Comparison of ENCODE assay signal across 21 cellular contexts in the genomic region with DNA sequence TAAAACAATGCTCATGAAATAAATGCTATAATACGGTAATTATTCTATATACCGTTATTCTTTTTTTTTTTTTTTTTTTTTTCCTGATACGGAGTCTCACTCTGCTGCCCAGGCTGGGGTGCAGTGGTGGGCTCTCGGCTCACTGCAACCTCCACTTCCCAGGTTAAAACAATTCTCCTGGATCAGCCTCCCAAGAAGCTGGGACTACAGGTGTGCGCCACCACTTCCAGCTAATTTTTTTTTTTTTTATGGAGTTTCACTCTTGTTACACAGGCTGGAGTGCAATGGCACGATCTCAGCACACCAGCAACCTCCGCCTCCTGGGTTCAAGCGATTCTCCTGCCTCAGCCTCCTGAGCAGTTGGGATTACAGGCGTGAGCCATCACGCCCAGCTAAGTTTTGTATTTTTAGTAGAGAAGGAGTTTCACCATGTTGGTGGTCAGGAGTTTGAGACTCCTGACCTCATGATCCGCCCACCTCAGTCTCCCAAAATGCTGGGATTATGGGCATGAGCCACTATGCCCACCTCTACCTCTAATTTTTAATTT. TPM values are rescaled to one million over a fixed set of nuclear protein-coding genes. Genes with fewer than 3 reads are reported as not detected.
DNase-seq lines count a peak whose midpoint lies in the region; ATAC-seq and TF ChIP-seq lines count a peak whose summit lies in the region.
"Had no signal": no experiment of that assay in that cellular context is flagged by ENCODE, and none has a peak within 500 bp of the region (broad histone marks: within the 10 kb centered on the region; RNA-seq: fewer than 3 reads in every experiment).

No MANE protein-coding gene starts in this region.

- H3K27ac Mint-ChIP-seq in naive thymus-derived CD8-positive, alpha-beta T cell = peak overlapping the region in 2 of 10 donors; percentile 49 to 100
- H3K27ac Mint-ChIP-seq: activated T-helper 1 cell treated with anti-CD3 and anti-CD28 coated beads, Interleukin-12 subunit alpha, Interleukin-12 subunit beta, Interleukin-2, Interleukin-4 antibody, amounts not matched to agents 30 ng/mL and 10 ng/mL and 1 ng/mL, durations not matched to agents 14 hours and 24 hours and 36 hours; neural progenitor cell had no signal

- TF ChIP-seq CTCF in left ventricle myocardium inferior (IDR thresholded peaks at IDR 0.05; ENCODE audit: borderline replicate concordance) = no peak
- TF ChIP-seq CTCF in ascending aorta (IDR thresholded peaks at IDR 0.05) = no peak
- no peak for TF ChIP-seq CTCF in uterus (IDR thresholded peaks at IDR 0.05)

- H3K79me1 ChIP-seq in mesenchymal stem cell (replicated peaks; ENCODE audit: low read length, poor library complexity, severe bottlenecking) = peaks cover 13% of the 10 kb centered on the region

- no peak overlapping the region for H2BK5ac ChIP-seq in mesenchymal stem cell (ENCODE audit: low read depth, low read length, poor library complexity, severe bottlenecking)

- peaks cover 61% of the 10 kb centered on the region for H3K4me1 ChIP-seq in left ventricle myocardium inferior
- peaks cover 10 to 39% of the 10 kb centered on the region in 2 donors for H3K4me1 ChIP-seq in ascending aorta
- H3K4me1 ChIP-seq in mesenchymal stem cell (ENCODE audit: control insufficient read depth, insufficient read depth, low read depth, low read length) = peaks cover 17% of the 10 kb centered on the region
- peaks cover 6 to 8% of the 10 kb centered on the region in 2 donors for H3K4me1 ChIP-seq in uterus

- no peak for DNase-seq in left ventricle myocardium inferior
- DNase-seq in Right ventricle myocardium inferior (ENCODE audit: missing footprints) = no peak
- DNase-seq in ascending aorta (ENCODE audit: low spot score in 2 of 2) = no peak
- peak; percentile 56 for DNase-seq in mesenchymal stem cell
- no peak for DNase-seq in uterus
- no peak for DNase-seq in inferior parietal cortex (ENCODE audit: extremely low spot score)
- no peak for DNase-seq in NCI-H2227 treated with DMSO at 0.1 percent for 48 hours (lab: John Stamatoyannopoulos, UW)
- no peak for DNase-seq in naive thymus-derived CD8-positive, alpha-beta T cell
- DNase-seq: activated CD8-positive, alpha-beta memory T cell treated with anti-CD3 and anti-CD28 coated beads for 24 hours; midbrain; NCI-H1930 had no signal

- H3K4me3 Mint-ChIP-seq in naive thymus-derived CD8-positive, alpha-beta T cell = no peak overlapping the region
- H3K4me3 Mint-ChIP-seq: activated T-helper 1 cell treated with anti-CD3 and anti-CD28 coated beads, Interleukin-12 subunit alpha, Interleukin-12 subunit beta, Interleukin-2, Interleukin-4 antibody, amounts not matched to agents 30 ng/mL and 10 ng/mL and 1 ng/mL, durations not matched to agents 14 hours and 24 hours and 36 hours; neural progenitor cell had no signal

- H3K9ac ChIP-seq in mesenchymal stem cell (ENCODE audit: low read length) = no peak overlapping the region
- H3K9ac ChIP-seq: neural progenitor cell had no signal

- peaks cover 41% of the 10 kb centered on the region for H3K36me3 ChIP-seq in left ventricle myocardium inferior
- peaks cover 18 to 47% of the 10 kb centered on the region in 2 donors for H3K36me3 ChIP-seq in ascending aorta
- H3K36me3 ChIP-seq in mesenchymal stem cell (ENCODE audit: control insufficient read depth in 1 of 2, insufficient read depth in 2 of 2, low read depth in 1 of 2, low read length in 2 of 2) = peaks cover 37 to 59% of the 10 kb centered on the region in 2 experiments
- no peaks in the 10 kb centered on the region for H3K36me3 ChIP-seq in uterus
- H3K36me3 ChIP-seq: neural progenitor cell had no signal

- H3K23ac ChIP-seq in mesenchymal stem cell (ENCODE audit: low read length in 2 of 2) = no peak overlapping the region

- no peaks in the 10 kb centered on the region for H3K27me3 Mint-ChIP-seq in naive thymus-derived CD8-positive, alpha-beta T cell
- H3K27me3 Mint-ChIP-seq: IgD-negative memory B cell had no signal

- TF ChIP-seq POLR2A in uterus (IDR thresholded peaks at IDR 0.05) = no peak

- POLR2A ChIA-PET in naive thymus-derived CD8-positive, alpha-beta T cell (lab: Charles Lee) = interaction anchor here (0.6 to 1.6 kb wide), 5 partner anchors 21 to 90 kb away, joined by 4 to 8 read pairs (median 5); a partner anchor contains a TSS

- H3K18ac ChIP-seq in mesenchymal stem cell (ENCODE audit: low read depth in 1 of 2, low read length in 2 of 2) = no peak overlapping the region

- peaks cover 0 to 37% (median 4%) of the 10 kb centered on the region in 3 donors for H3K36me3 Mint-ChIP-seq in naive thymus-derived CD8-positive, alpha-beta T cell

- 98% methylated on average over 10 of the region's 11 CpGs for WGBS in mesenchymal stem cell

- H2BK15ac ChIP-seq in mesenchymal stem cell (ENCODE audit: low read depth, poor library complexity, severe bottlenecking) = no peak overlapping the region

- H3K4me1 Mint-ChIP-seq in naive thymus-derived CD8-positive, alpha-beta T cell = peaks cover 9 to 32% (median 22%) of the 10 kb centered on the region in 4 donors

- no peak overlapping the region for H2BK12ac ChIP-seq in mesenchymal stem cell (ENCODE audit: low read length in 2 of 2)

- H3K14ac ChIP-seq in mesenchymal stem cell (ENCODE audit: low read length in 2 of 2) = no peak overlapping the region

- H3K27me3 ChIP-seq in left ventricle myocardium inferior (ENCODE audit: low read depth) (no peaks in the 10 kb centered on the region), ascending aorta (no peaks in the 10 kb centered on the region), mesenchymal stem cell (ENCODE audit: control insufficient read depth in 1 of 2, insufficient read depth in 1 of 2, low read length in 2 of 2) (no peaks in the 10 kb centered on the region), uterus (no peaks in the 10 kb centered on the region)
- H3K27me3 ChIP-seq: neural progenitor cell had no signal

- no peak overlapping the region for H2AK5ac ChIP-seq in mesenchymal stem cell (ENCODE audit: low read length, severe bottlenecking)

- H3K27ac ChIP-seq in left ventricle myocardium inferior (replicated peaks) = peak overlapping the region; percentile 100
- H3K27ac ChIP-seq in ascending aorta = peak overlapping the region; percentile 100
- no peak overlapping the region for H3K27ac ChIP-seq in mesenchymal stem cell (ENCODE audit: low read length, poor library complexity, severe bottlenecking)
- peak overlapping the region; percentile 3 to 44 for H3K27ac ChIP-seq in uterus
- H3K27ac ChIP-seq: HL-60, neural progenitor cell had no signal

- no peak overlapping the region for H2BK120ac ChIP-seq in mesenchymal stem cell (ENCODE audit: low read depth, low read length)

- no peak overlapping the region for H3K4me2 ChIP-seq in mesenchymal stem cell (ENCODE audit: low read length, poor library complexity, severe bottlenecking)

- ATAC-seq in Right ventricle myocardium inferior = no peak
- no peak for ATAC-seq in naive thymus-derived CD8-positive, alpha-beta T cell

- H2AFZ ChIP-seq in mesenchymal stem cell (ENCODE audit: low read depth, low read length) = no peak overlapping the region
- H2AFZ ChIP-seq: neural progenitor cell had no signal

- H3K4ac ChIP-seq in mesenchymal stem cell (ENCODE audit: low read depth in 1 of 2, low read length in 2 of 2) = no peak overlapping the region

- no peak overlapping the region for H4K8ac ChIP-seq in mesenchymal stem cell (ENCODE audit: low read length)

- no peak overlapping the region for H4K91ac ChIP-seq in mesenchymal stem cell (ENCODE audit: low read length)

- intact Hi-C loops in left ventricle myocardium inferior (cut with micrococcal nuclease) = no loop called here
- intact Hi-C loops in Right ventricle myocardium inferior (cut with DNase I) = no loop called here
- intact Hi-C loops in ascending aorta (cut with DNase I) = no loop called here
- intact Hi-C loops in uterus (cut with DNase I; ENCODE audit: low total_unique reads) = no loop called here

- H3K9me3 ChIP-seq in left ventricle myocardium inferior (replicated peaks) = no peaks in the 10 kb centered on the region
- H3K9me3 ChIP-seq in ascending aorta = no peaks in the 10 kb centered on the region
- H3K9me3 ChIP-seq in mesenchymal stem cell (ENCODE audit: control insufficient read depth, low read length) = no peaks in the 10 kb centered on the region
- H3K9me3 ChIP-seq in uterus = no peaks in the 10 kb centered on the region

- no peaks in the 10 kb centered on the region for H3K9me3 Mint-ChIP-seq in naive thymus-derived CD8-positive, alpha-beta T cell
- H3K9me3 Mint-ChIP-seq: activated T-helper 1 cell treated with anti-CD3 and anti-CD28 coated beads, Interleukin-12 subunit alpha, Interleukin-12 subunit beta, Interleukin-2, Interleukin-4 antibody, amounts not matched to agents 30 ng/mL and 10 ng/mL and 1 ng/mL, durations not matched to agents 14 hours and 24 hours and 36 hours; IgD-negative memory B cell had no signal

- H3K4me3 ChIP-seq in left ventricle myocardium inferior (no peak overlapping the region), ascending aorta (no peak overlapping the region), mesenchymal stem cell (ENCODE audit: insufficient read depth in 1 of 2, low read depth in 1 of 2, low read length in 2 of 2) (no peak overlapping the region), uterus (no peak overlapping the region)
- H3K4me3 ChIP-seq: neural progenitor cell had no signal

RNA-seq across cellular contexts. Expression of a gene that starts 6.9 kb away (rescaled TPM):
- total RNA-seq in left ventricle myocardium inferior = 76.4 TPM
- 64.8 TPM for total RNA-seq in Right ventricle myocardium inferior
- 142 TPM for total RNA-seq in ascending aorta
- 121 TPM for polyA plus RNA-seq in mesenchymal stem cell (2013, experiment 1 of 2)
- polyA plus RNA-seq in mesenchymal stem cell (2013, experiment 2 of 2) = 118 TPM
- 10 to 100 TPM; 28.6 to 53.0 (median 30.9) TPM for total RNA-seq in uterus
- total RNA-seq in naive thymus-derived CD8-positive, alpha-beta T cell = 10 to 100 TPM; 56.9 to 59.9 TPM
- polyA plus RNA-seq in naive thymus-derived CD8-positive, alpha-beta T cell = 10 to 100 TPM; 17.2 to 47.3 (median 43.1) TPM

RNA-seq across cellular contexts. Expression of a gene that starts 10.7 kb away (rescaled TPM):
- total RNA-seq in left ventricle myocardium inferior (24.7 TPM), Right ventricle myocardium inferior (23.8 TPM), ascending aorta (237 TPM), uterus (10 to 100 TPM in 2 of 4 donors, 1 to 10 TPM in 2; 1.3 to 60.4 (median 10.4) TPM)
- 20.7 TPM for polyA plus RNA-seq in mesenchymal stem cell (2013, experiment 1 of 2)
- 20.0 TPM for polyA plus RNA-seq in mesenchymal stem cell (2013, experiment 2 of 2)
- total RNA-seq in naive thymus-derived CD8-positive, alpha-beta T cell = 1 to 10 TPM; 4.1 to 6.6 TPM
- polyA plus RNA-seq in naive thymus-derived CD8-positive, alpha-beta T cell = 1 to 10 TPM; 7.4 to 8.5 (median 8.1) TPM

RNA-seq across cellular contexts. Expression of a gene that starts 19.4 kb away (rescaled TPM):
- total RNA-seq in left ventricle myocardium inferior (0.55 TPM), Right ventricle myocardium inferior (not detected), ascending aorta (not detected), uterus (under 1 TPM in 2 of 4 donors, not detected in 2; 0.14 to 0.70 TPM)
- polyA plus RNA-seq in mesenchymal stem cell (2013, experiment 1 of 2) = 0.01 TPM
- polyA plus RNA-seq in mesenchymal stem cell (2013, experiment 2 of 2) = not detected
- not detected for total RNA-seq in naive thymus-derived CD8-positive, alpha-beta T cell
- polyA plus RNA-seq in naive thymus-derived CD8-positive, alpha-beta T cell = under 1 TPM in 1 of 3 donors, not detected in 2; 0.08 TPM
- total RNA-seq: activated T-helper 1 cell treated with anti-CD3 and anti-CD28 coated beads, Interleukin-12 subunit alpha, Interleukin-12 subunit beta, Interleukin-2, Interleukin-4 antibody, amounts not matched to agents 30 ng/mL and 10 ng/mL and 1 ng/mL, durations not matched to agents 14 hours and 24 hours and 36 hours; CD4-positive, CD25-positive, alpha-beta regulatory T cell; Daoy; H4; NCI-H460; ureter had no signal
- polyA plus RNA-seq: CD4-positive, CD25-positive, alpha-beta regulatory T cell; IgD-negative memory B cell; keratinocyte had no signal

RNA-seq across cellular contexts. Expression of a gene that starts 21.0 kb away (rescaled TPM):
- total RNA-seq in left ventricle myocardium inferior (221 TPM), Right ventricle myocardium inferior (246 TPM), ascending aorta (505 TPM), uterus (100 to 1,000 TPM in 3 of 4 donors, 10 to 100 TPM in 1; 98.5 to 211 (median 173) TPM)
- polyA plus RNA-seq in mesenchymal stem cell (2013, experiment 1 of 2) = 185 TPM
- 179 TPM for polyA plus RNA-seq in mesenchymal stem cell (2013, experiment 2 of 2)
- 100 to 1,000 TPM; 106 to 113 TPM for total RNA-seq in naive thymus-derived CD8-positive, alpha-beta T cell
- polyA plus RNA-seq in naive thymus-derived CD8-positive, alpha-beta T cell = 100 to 1,000 TPM in 1 of 3 donors, 10 to 100 TPM in 2; 48.6 to 119 (median 82.5) TPM

RNA-seq across cellular contexts. Expression of a gene that starts 42.8 kb away (rescaled TPM):
- total RNA-seq in left ventricle myocardium inferior (1.8 TPM), Right ventricle myocardium inferior (1.0 TPM), ascending aorta (9.8 TPM), uterus (10 to 100 TPM in 1 of 4 donors, 1 to 10 TPM in 3; 5.6 to 31.9 (median 8.7) TPM)
- 45.5 TPM for polyA plus RNA-seq in mesenchymal stem cell (2013, experiment 1 of 2)
- 46.0 TPM for polyA plus RNA-seq in mesenchymal stem cell (2013, experiment 2 of 2)
- total RNA-seq in naive thymus-derived CD8-positive, alpha-beta T cell = 1 to 10 TPM in 1 of 2 experiments, under 1 TPM in 1; 0.62 to 1.1 TPM
- 1 to 10 TPM in 1 of 3 donors, under 1 TPM in 1, not detected in 1; 0.83 to 1.7 TPM for polyA plus RNA-seq in naive thymus-derived CD8-positive, alpha-beta T cell
- total RNA-seq: H4 had no signal
